23 cellular contexts compared by ENCODE assay signal in the genomic region with DNA sequence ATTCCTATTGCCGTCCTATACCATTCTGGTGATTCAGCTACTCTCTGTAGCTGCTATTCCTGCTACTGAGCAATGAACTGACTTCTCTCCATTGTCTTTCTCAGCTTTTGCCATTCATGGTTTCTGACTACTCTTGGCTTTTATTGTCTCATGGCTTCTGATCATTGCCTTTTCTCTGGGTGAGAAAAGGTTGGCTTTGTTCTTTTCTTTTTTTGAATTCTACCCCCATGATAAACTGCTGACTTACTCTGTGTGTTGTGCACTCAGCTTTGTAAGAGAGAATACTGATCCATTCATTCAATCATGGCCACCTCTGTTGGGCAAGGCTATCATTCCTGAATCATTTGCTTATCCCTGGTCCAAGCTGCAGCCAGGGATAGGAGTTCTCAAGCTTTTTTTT.
"Had no signal": no experiment of that assay in that cellular context is flagged by ENCODE, and none has a peak within 500 bp of the region (broad histone marks: within the 10 kb centered on the region; RNA-seq: fewer than 3 reads in every experiment).

No MANE protein-coding gene starts in this region.

- H3K4me1 ChIP-seq: esophagus muscularis mucosa, gastrocnemius medialis, heart right ventricle, left lung, lower lobe of right lung had no signal

- H3K4me3 Mint-ChIP-seq: memory B cell had no signal

- FAIRE-seq: colon, endothelial cell of umbilical vein, islet of Langerhans, keratinocyte had no signal

- ATAC-seq: foreskin keratinocyte, gastrocnemius medialis, heart right ventricle, left cardiac atrium, left lung, left ventricle myocardium superior, lower lobe of right lung had no signal

- H3K27ac ChIP-seq: coronary artery, esophagus muscularis mucosa, foreskin keratinocyte, gastrocnemius medialis, heart right ventricle, left lung, lower lobe of right lung had no signal

- H3K27me3 ChIP-seq: dorsolateral prefrontal cortex, esophagus muscularis mucosa, foreskin keratinocyte, gastrocnemius medialis, heart right ventricle, left lung had no signal

- DNase-seq: dermis blood vessel endothelial cell; dorsolateral prefrontal cortex; effector CD4-positive, alpha-beta T cell; effector memory CD4-positive, alpha-beta T cell; foreskin keratinocyte; gastrocnemius medialis; glutamatergic neuron; head of caudate nucleus; heart right ventricle; hippocampal formation; left cardiac atrium; left lung; left ventricle myocardium superior; lower lobe of right lung; mesendoderm; midbrain had no signal

- H3K36me3 ChIP-seq: esophagus muscularis mucosa, gastrocnemius medialis, heart right ventricle, left lung, lower lobe of right lung had no signal

- H3K9me3 ChIP-seq: esophagus muscularis mucosa, gastrocnemius medialis, heart right ventricle, left lung, lower lobe of right lung had no signal

- H3K4me3 ChIP-seq: coronary artery, dorsolateral prefrontal cortex, esophagus muscularis mucosa, gastrocnemius medialis, heart right ventricle, left lung, lower lobe of right lung had no signal

- H3K27ac Mint-ChIP-seq: memory B cell had no signal
